ENCODE assay signal across 1 cellular context in genomic region chr7:65006094-65006992, GRCh38.
TF ChIP-seq lines count a peak whose summit lies in the region.

TSS of gene ERV3-1 (minus strand) at chr7:65006687. CDS start at chr7:64993026, 13,661 bp downstream.

TF ChIP-seq in HepG2, 621 proteins besides CTCF, POLR2A, EP300 and RAD21 (continued from another document and continues in another):
- TF ChIP-seq E2F1 (CRISPR knock-in tag; IDR thresholded peaks at IDR 0.05): 0 out of 2 replicates have a peak, but pooled peaks have one; percentile 34
- TF ChIP-seq ZNF616 (CRISPR knock-in tag; IDR thresholded peaks at IDR 0.05; ENCODE audit: low read depth): peak; percentile 57; the same call in 1 of the 2 replicates
- peak; percentile 50; the same call in 1 of the 2 replicates for TF ChIP-seq ZNF331 (CRISPR knock-in tag; IDR thresholded peaks at IDR 0.05)
- peak; percentile 9; the same call in 1 of the 2 replicates for TF ChIP-seq ZSCAN9 (CRISPR knock-in tag; IDR thresholded peaks at IDR 0.05; ENCODE audit: borderline replicate concordance)
- TF ChIP-seq ZNF850 (CRISPR knock-in tag; conservative IDR thresholded peaks at IDR 0.05): no peak
- TF ChIP-seq NFYC (CRISPR knock-in tag; IDR thresholded peaks at IDR 0.05): peak; percentile 91
- no peak for TF ChIP-seq ZNF530 (CRISPR knock-in tag; IDR thresholded peaks at IDR 0.05; ENCODE audit: low read depth)
- peak; percentile 85 for TF ChIP-seq PHF8 (CRISPR knock-in tag; IDR thresholded peaks at IDR 0.05)
- TF ChIP-seq SNAPC2 (CRISPR knock-in tag; IDR thresholded peaks at IDR 0.05): no peak
- peak; percentile 79; the same call in 1 of the 2 replicates for TF ChIP-seq ZNF333 (CRISPR knock-in tag; IDR thresholded peaks at IDR 0.05; ENCODE audit: borderline replicate concordance)
- no peak for TF ChIP-seq CERS6 (CRISPR knock-in tag; IDR thresholded peaks at IDR 0.05)
- TF ChIP-seq ATM (IDR thresholded peaks at IDR 0.05; ENCODE audit: borderline replicate concordance): no peak
- TF ChIP-seq MBNL3 (CRISPR knock-in tag; conservative IDR thresholded peaks at IDR 0.05): no peak
- TF ChIP-seq TRAFD1 (CRISPR knock-in tag; IDR thresholded peaks at IDR 0.05; ENCODE audit: borderline replicate concordance): no peak
- no peak for TF ChIP-seq CSRNP2 (CRISPR knock-in tag; conservative IDR thresholded peaks at IDR 0.05; ENCODE audit: low read depth)
- TF ChIP-seq HMGXB3 (CRISPR knock-in tag; IDR thresholded peaks at IDR 0.05; ENCODE audit: borderline replicate concordance): peak; percentile 70; the same call in 1 of the 2 replicates
- TF ChIP-seq MYC (CRISPR knock-in tag; IDR thresholded peaks at IDR 0.05; ENCODE audit: borderline replicate concordance): peak; percentile 30; the same call in 1 of the 2 replicates
- peak; percentile 91; the same call in 1 of the 2 replicates for TF ChIP-seq NFKB2 (CRISPR knock-in tag; IDR thresholded peaks at IDR 0.05; ENCODE audit: borderline replicate concordance)
- TF ChIP-seq PBX3 (CRISPR knock-in tag; IDR thresholded peaks at IDR 0.05; ENCODE audit: borderline replicate concordance): peak; percentile 66; the same call in 1 of the 2 replicates
- no peak for TF ChIP-seq MTF1 (CRISPR knock-in tag; IDR thresholded peaks at IDR 0.05)
- no peak for TF ChIP-seq XRCC5 (optimal IDR thresholded peaks at IDR 0.05; ENCODE audit: low read length)
- TF ChIP-seq HNRNPUL1 (IDR thresholded peaks at IDR 0.05; ENCODE audit: low read depth, low read length): no peak
- no peak for TF ChIP-seq RFX1 (IDR thresholded peaks at IDR 0.05)
- TF ChIP-seq ZBTB7A (CRISPR knock-in tag; IDR thresholded peaks at IDR 0.05): no peak
- TF ChIP-seq MEIS1 (CRISPR knock-in tag; IDR thresholded peaks at IDR 0.05; ENCODE audit: borderline replicate concordance): peak; percentile 56; the same call in 1 of the 2 replicates
- TF ChIP-seq TAF1 (CRISPR knock-in tag; IDR thresholded peaks at IDR 0.05): peak; percentile 95
- TF ChIP-seq ZNF569 (CRISPR knock-in tag; IDR thresholded peaks at IDR 0.05; ENCODE audit: borderline replicate concordance): no peak
- no peak for TF ChIP-seq SYNCRIP (IDR thresholded peaks at IDR 0.05; ENCODE audit: insufficient read depth, low read depth, low read length)
- TF ChIP-seq RORA (CRISPR knock-in tag; IDR thresholded peaks at IDR 0.05): no peak
- no peak for TF ChIP-seq ZBTB49 (CRISPR knock-in tag; IDR thresholded peaks at IDR 0.05; ENCODE audit: borderline replicate concordance)
- no peak for TF ChIP-seq ZNF7 (CRISPR knock-in tag; IDR thresholded peaks at IDR 0.05)
- TF ChIP-seq HIC2 (CRISPR knock-in tag; IDR thresholded peaks at IDR 0.05; ENCODE audit: low read depth): no peak
- no peak for TF ChIP-seq MLLT10 (CRISPR knock-in tag; IDR thresholded peaks at IDR 0.05)
- TF ChIP-seq SNAPC4 (CRISPR knock-in tag; IDR thresholded peaks at IDR 0.05): no peak
- TF ChIP-seq ZNF460 (CRISPR knock-in tag; IDR thresholded peaks at IDR 0.05; ENCODE audit: borderline replicate concordance): no peak
- no peak for TF ChIP-seq ZBTB21 (CRISPR knock-in tag; IDR thresholded peaks at IDR 0.05)
- TF ChIP-seq ZNF768 (CRISPR knock-in tag; IDR thresholded peaks at IDR 0.05): peak; percentile 55; the same call in 1 of the 2 replicates
- peak; percentile 77; the same call in 1 of the 2 replicates for TF ChIP-seq SALL1 (CRISPR knock-in tag; IDR thresholded peaks at IDR 0.05)
- TF ChIP-seq ZNF660 (CRISPR knock-in tag; IDR thresholded peaks at IDR 0.05; ENCODE audit: borderline replicate concordance, low read depth): no peak
- TF ChIP-seq ZNF816 (CRISPR knock-in tag; IDR thresholded peaks at IDR 0.05; ENCODE audit: borderline replicate concordance): no peak
- no peak; the same call in 1 of the 2 replicates for TF ChIP-seq ZC3H4 (CRISPR knock-in tag; IDR thresholded peaks at IDR 0.05; ENCODE audit: borderline replicate concordance)
